ENCODE assay signal across 10 cellular contexts in the genomic region with DNA sequence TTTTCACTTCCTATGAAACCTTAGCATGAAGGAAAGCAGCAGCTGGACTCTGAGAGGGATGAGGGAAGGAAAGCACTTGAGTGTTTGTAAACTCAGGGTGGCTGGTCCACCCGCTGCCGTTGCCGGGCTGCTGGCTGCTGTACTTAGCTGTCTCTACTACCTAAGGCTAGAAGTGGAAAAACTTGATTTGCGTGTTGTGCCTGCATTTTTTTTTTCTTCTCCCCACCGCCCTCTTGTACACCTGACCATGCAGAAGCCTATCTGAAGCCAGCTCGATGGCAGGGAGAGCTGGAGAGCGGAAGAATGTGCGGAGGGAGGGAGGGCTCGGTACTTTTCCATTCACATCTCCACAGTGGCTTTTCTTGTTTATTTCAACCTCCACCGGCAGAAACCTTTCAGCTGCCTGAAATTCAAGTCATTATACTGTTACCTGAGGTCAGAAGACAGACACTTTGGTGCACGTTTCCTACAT. TPM values are rescaled to one million over a fixed set of nuclear protein-coding genes. Genes with fewer than 3 reads are reported as not detected.
DNase-seq lines count a peak whose midpoint lies in the region; ATAC-seq, FAIRE-seq and TF ChIP-seq lines count a peak whose summit lies in the region.
"Had no signal": no experiment of that assay in that cellular context is flagged by ENCODE, and none has a peak within 500 bp of the region (broad histone marks: within the 10 kb centered on the region; RNA-seq: fewer than 3 reads in every experiment).

No MANE protein-coding gene starts in this region.

- H3K36me3 ChIP-seq in small intestine (ENCODE audit: control insufficient read depth in 2 of 2, insufficient read depth in 2 of 2, low read length in 2 of 2) = no peaks in the 10 kb centered on the region

- H3K4me3 ChIP-seq in right cardiac atrium (ENCODE audit: low read length) = peak overlapping the region; percentile 36
- H3K4me3 ChIP-seq in small intestine (ENCODE audit: low read depth in 1 of 2, low read length in 2 of 2) = peak overlapping the region in 1 of 2 donors; percentile 53
- H3K4me3 ChIP-seq: SK-N-MC had no signal

- no peak for TF ChIP-seq CTCF in GM20000 (IDR thresholded peaks at IDR 0.05; ENCODE audit: extremely low read depth, missing control alignments)

- H3K27me3 ChIP-seq in right cardiac atrium (ENCODE audit: control insufficient read depth, insufficient read depth) = no peaks in the 10 kb centered on the region
- no peaks in the 10 kb centered on the region for H3K27me3 ChIP-seq in small intestine (ENCODE audit: control insufficient read depth in 2 of 2, insufficient read depth in 2 of 2, low read length in 2 of 2)

- H3K9me3 ChIP-seq in right cardiac atrium (ENCODE audit: control insufficient read depth, low read length) (no peaks in the 10 kb centered on the region), small intestine (ENCODE audit: control insufficient read depth, low read depth) (no peaks in the 10 kb centered on the region)

- peak; percentile 28 for DNase-seq in NCI-H1092 treated with DMSO at 0.1 percent for 48 hours (lab: John Stamatoyannopoulos, UW)
- no peak for DNase-seq in NCI-H1092 (lab: John Stamatoyannopoulos, UW)
- DNase-seq in SW480 (ENCODE audit: low spot score) = peak; percentile 83
- DNase-seq in right cardiac atrium = peak in 1 of 3 donors; percentile 56
- DNase-seq in small intestine = peak; percentile 90
- no peak for DNase-seq in GM20000 (ENCODE audit: low spot score)

- H3K27ac ChIP-seq in right cardiac atrium (ENCODE audit: low read length) = peak overlapping the region; percentile 93
- H3K27ac ChIP-seq in small intestine (ENCODE audit: low read depth in 1 of 2, low read length in 1 of 2) = peak overlapping the region; percentile 79 to 88
- H3K27ac ChIP-seq: SK-N-MC had no signal

- ATAC-seq in right cardiac atrium (peak in 1 of 2 donors; percentile 7), GM18867 (IDR thresholded peaks at IDR 0.05; ENCODE audit: unreplicated experiment) (no peak), HG03025 (IDR thresholded peaks at IDR 0.05; ENCODE audit: low FRiP score, unreplicated experiment) (no peak)

- H3K4me1 ChIP-seq in right cardiac atrium (ENCODE audit: control insufficient read depth, insufficient read depth, low read length) (no peaks in the 10 kb centered on the region), small intestine (ENCODE audit: control insufficient read depth in 2 of 2, insufficient read depth in 1 of 2, low read depth in 1 of 2, low read length in 1 of 2) (peaks cover 0 to 3% of the 10 kb centered on the region in 2 donors)

- WGBS in right cardiac atrium = 35% methylated on average over 11 of the region's 11 CpGs
- WGBS in small intestine, 3 donors = 9 to 29% (median 24%) methylated on average over 11 of the region's 11 CpGs

- intact Hi-C loops in right cardiac atrium (cut with DNase I) = loop anchor here in 1 of 4 donors (10.0 kb wide), 1 partner anchor 175 kb away; no protein-coding TSS in a partner anchor

- no peak for FAIRE-seq in small intestine (lab: Jason Lieb, UNC)
- FAIRE-seq: A204.1 had no signal

RNA-seq across cellular contexts. Expression of a gene that starts 4.8 kb away (rescaled TPM):
- 10 to 100 TPM; 70.0 to 77.3 (median 71.4) TPM for total RNA-seq in right cardiac atrium
- polyA plus RNA-seq in right cardiac atrium (45.8 TPM), small intestine (10 to 100 TPM in 1 of 3 donors, 1 to 10 TPM in 2; 3.2 to 15.5 (median 3.6) TPM)

RNA-seq across cellular contexts. Expression of a gene that starts 47.7 kb away (rescaled TPM):
- not detected for total RNA-seq in right cardiac atrium
- polyA plus RNA-seq in right cardiac atrium (not detected), small intestine (not detected)

Comparison
In these comparisons a context has a peak if more than half of its experiments do, and no peak if none do; other contexts are left out.
1. DNase-seq: peak in NCI-H1092 treated with DMSO at 0.1 percent for 48 hours (single experiment), SW480 (single experiment) and small intestine (single experiment); none in NCI-H1092 (single experiment) and GM20000 (single experiment).